Comparison of ENCODE assay signal across 2 cellular contexts in genomic region chr15:25182736-25183445, GRCh38.
TF ChIP-seq lines count a peak whose summit lies in the region.

No MANE protein-coding gene starts in this region.

TF ChIP-seq in GM23338, 12 proteins besides CTCF, POLR2A, EP300 and RAD21 (continued from another document):
- TF ChIP-seq ZNF462 (CRISPR knock-in tag; IDR thresholded peaks at IDR 0.05) (no peak), STAT1 (IDR thresholded peaks at IDR 0.05; ENCODE audit: unreplicated experiment) (no peak), REST (IDR thresholded peaks at IDR 0.05; ENCODE audit: unreplicated experiment) (no peak)

TF ChIP-seq in WTC11, 78 proteins besides CTCF, POLR2A, EP300 and RAD21 (continued from another document):
- TF ChIP-seq HMGXB4 (CRISPR knock-in tag; IDR thresholded peaks at IDR 0.05) (no peak), HMGA2 (CRISPR knock-in tag; IDR thresholded peaks at IDR 0.05) (no peak), ZNF512 (CRISPR knock-in tag; IDR thresholded peaks at IDR 0.05; ENCODE audit: borderline replicate concordance) (no peak), PRDM15 (CRISPR knock-in tag; IDR thresholded peaks at IDR 0.05) (no peak), NFE2L1 (CRISPR knock-in tag; IDR thresholded peaks at IDR 0.05) (no peak), ZNF281 (CRISPR knock-in tag; IDR thresholded peaks at IDR 0.05) (no peak), TCF7 (CRISPR knock-in tag; IDR thresholded peaks at IDR 0.05; ENCODE audit: low read depth) (no peak), ATF1 (CRISPR knock-in tag; IDR thresholded peaks at IDR 0.05) (no peak), FOXP4 (CRISPR knock-in tag; IDR thresholded peaks at IDR 0.05) (no peak), ZNF219 (CRISPR knock-in tag; IDR thresholded peaks at IDR 0.05; ENCODE audit: borderline replicate concordance) (no peak), GABPB1 (CRISPR knock-in tag; IDR thresholded peaks at IDR 0.05) (no peak), FOXK1 (CRISPR knock-in tag; IDR thresholded peaks at IDR 0.05) (no peak), ZNF263 (CRISPR knock-in tag; IDR thresholded peaks at IDR 0.05; ENCODE audit: low read depth) (no peak), SMAD3 (CRISPR knock-in tag; IDR thresholded peaks at IDR 0.05; ENCODE audit: borderline replicate concordance) (no peak), JUN (CRISPR knock-in tag; IDR thresholded peaks at IDR 0.05) (no peak)
